In the genomic region with DNA sequence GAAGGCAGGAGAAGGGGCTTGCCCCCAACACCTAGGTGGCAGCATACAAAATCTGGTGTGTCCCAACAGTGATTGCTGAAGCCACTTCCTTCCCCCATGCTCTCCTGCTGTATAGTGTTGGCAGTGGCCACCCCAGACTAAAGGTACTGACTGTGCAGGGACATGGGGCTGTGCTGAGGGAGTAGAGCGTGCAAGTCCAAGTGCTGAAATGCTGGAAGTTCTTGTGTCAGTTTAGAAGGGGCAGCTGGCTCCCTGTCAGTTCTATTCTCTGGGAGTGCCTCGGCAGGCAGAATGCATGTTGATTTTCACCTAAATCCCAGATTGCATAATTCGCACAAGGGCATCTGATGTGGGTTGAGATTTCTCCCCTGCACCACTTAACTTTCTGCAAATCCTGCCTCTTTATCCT, we compare ENCODE assay signal across 19 cellular contexts.
A peak's percentile ranks its signal among the peaks of the same experiment; 100 is the strongest.
DNase-seq lines count a peak whose midpoint lies in the region; ATAC-seq and TF ChIP-seq lines count a peak whose summit lies in the region.
"Had no signal": no experiment of that assay in that cellular context is flagged by ENCODE, and none has a peak within 500 bp of the region (broad histone marks: within the 10 kb centered on the region; RNA-seq: fewer than 3 reads in every experiment).

No MANE protein-coding gene starts in this region.

- no peak overlapping the region for H3K9ac ChIP-seq in mammary epithelial cell (ENCODE audit: insufficient read depth, low read length)
- H3K9ac ChIP-seq in liver (ENCODE audit: low read depth in 1 of 2, low read length in 2 of 2): no peak overlapping the region
- H3K9ac ChIP-seq: BLaER1 had no signal

- CTCF ChIA-PET in mammary epithelial cell (lab: Charles Lee; ENCODE audit: low non-redundant PET): no interaction called here

- no TSS peak for BruUV-seq in mammary epithelial cell (replicated peaks; lab: Mats Ljungman, UMichigan)

- dilution Hi-C loops in mammary epithelial cell (cut with HindIII; ENCODE audit: low sequenced_read_pairs): no loop called here

- intact Hi-C loops in mammary epithelial cell (cut with micrococcal nuclease): loop anchor here (5.0 kb wide), 1 partner anchor 359 kb away; no protein-coding TSS in a partner anchor
- intact Hi-C loops in transverse colon (cut with DNase I; ENCODE audit: low total_unique reads): no loop called here

- in situ Hi-C loops in mammary epithelial cell (cut with MboI; ENCODE audit: low sequenced_read_pairs in 2 of 2): loop anchor here in 1 of 2 donors (25.0 kb wide), 1 partner anchor 359 kb away; no protein-coding TSS in a partner anchor
- in situ Hi-C loops in transverse colon (cut with MboI; ENCODE audit: low pct_ligation_motif_present in 1 of 4, low pct_unique_long_range_greater_than_20kb in 1 of 4, low sequenced_read_pairs in 3 of 4): no loop called here

- no peak for TF ChIP-seq POLR2A in transverse colon (IDR thresholded peaks at IDR 0.05)

- no peaks in the 10 kb centered on the region for H3K9me3 ChIP-seq in mammary epithelial cell (replicated peaks; ENCODE audit: insufficient read depth, low read length)
- peaks cover 0 to 7% (median 0%) of the 10 kb centered on the region in 4 donors for H3K9me3 ChIP-seq in liver (ENCODE audit: control insufficient read depth in 4 of 4, low read length in 3 of 4)
- H3K9me3 ChIP-seq in transverse colon: peaks cover 8% of the 10 kb centered on the region in 2 donors
- H3K9me3 ChIP-seq: ovary had no signal

- H3K79me2 ChIP-seq in mammary epithelial cell (ENCODE audit: insufficient read depth, low read length): no peaks in the 10 kb centered on the region

- ATAC-seq in GM18907 (IDR thresholded peaks at IDR 0.05; ENCODE audit: unreplicated experiment): no peak
- ATAC-seq: HCT116; stimulated activated memory B cell treated with anti-CD40 and anti-IgM and Interleukin-4, amounts not matched to agents 10 μg/mL and 1 μg/mL and 100 μg/mL, for 72 hours had no signal

- H3K36me3 ChIP-seq in mammary epithelial cell (ENCODE audit: insufficient read depth, low read length) (no peaks in the 10 kb centered on the region), liver (ENCODE audit: control insufficient read depth in 4 of 4, insufficient read depth in 3 of 4, low read depth in 1 of 4, low read length in 3 of 4) (no peaks in the 10 kb centered on the region), transverse colon (no peaks in the 10 kb centered on the region)
- H3K36me3 ChIP-seq: BLaER1, ovary, Peyer's patch, tibial nerve had no signal

- H4K20me1 ChIP-seq in mammary epithelial cell (ENCODE audit: insufficient read depth, low read length): no peaks in the 10 kb centered on the region
- H4K20me1 ChIP-seq: BLaER1 had no signal

- peak; percentile 67 for DNase-seq in NOMO-1 treated with DMSO at 0.1 percent for 48 hours (lab: John Stamatoyannopoulos, UW; ENCODE audit: unreplicated experiment)
- no peak for DNase-seq in mammary epithelial cell
- DNase-seq in transverse colon: no peak
- no peak for DNase-seq in NCI-H1694 (lab: John Stamatoyannopoulos, UW)
- DNase-seq in epidermal melanocyte (ENCODE audit: insufficient read length, low spot score): no peak
- DNase-seq in GM10266 (ENCODE audit: extremely low spot score): no peak
- DNase-seq: amygdala, DMS 273 treated with DMSO at 0.1 percent for 48 hours, kidney, NCI-H2029 treated with DMSO at 0.1 percent for 48 hours, NCI-H524, ovary, Peyer's patch had no signal

- WGBS in mammary epithelial cell (ENCODE audit: low coverage, missing lambda C conversion rate): 74% methylated on average over 3 of the region's 3 CpGs
- WGBS in liver: 35% methylated on average over 3 of the region's 3 CpGs
- WGBS in transverse colon (ENCODE audit: low coverage in 1 of 2), 2 donors: 79% methylated on average over 3 of the region's 3 CpGs; no CpG with 5 or more reads in 1 of the 2 donors

- H3K4me3 ChIP-seq in mammary epithelial cell (replicated peaks in 1 of 3; ENCODE audit: insufficient read depth in 1 of 3, low read depth in 2 of 3, low read length in 3 of 3): no peak overlapping the region
- no peak overlapping the region for H3K4me3 ChIP-seq in liver (ENCODE audit: low read depth in 1 of 3, low read length in 3 of 3)
- no peak overlapping the region for H3K4me3 ChIP-seq in transverse colon
- H3K4me3 ChIP-seq: BLaER1, ovary, Peyer's patch, tibial nerve had no signal

- H3K27me3 ChIP-seq in mammary epithelial cell (ENCODE audit: insufficient read depth, low read length): no peaks in the 10 kb centered on the region
- no peaks in the 10 kb centered on the region for H3K27me3 ChIP-seq in liver (ENCODE audit: control insufficient read depth in 4 of 4, insufficient read depth in 4 of 4, low read length in 3 of 4)
- H3K27me3 ChIP-seq in transverse colon: no peaks in the 10 kb centered on the region
- H3K27me3 ChIP-seq: BLaER1, ovary, Peyer's patch, tibial nerve had no signal

- peak; percentile 6 to 21 for TF ChIP-seq RAD21 in liver (IDR thresholded peaks at IDR 0.05)

- H3K4me1 ChIP-seq in mammary epithelial cell (ENCODE audit: insufficient read depth, low read length): peaks cover 30% of the 10 kb centered on the region
- H3K4me1 ChIP-seq in liver (ENCODE audit: control insufficient read depth in 4 of 4, insufficient read depth in 4 of 4, low read length in 3 of 4): peaks cover 8 to 40% (median 36%) of the 10 kb centered on the region in 4 donors
- peaks cover 0 to 8% (median 0%) of the 10 kb centered on the region in 4 donors for H3K4me1 ChIP-seq in transverse colon
- H3K4me1 ChIP-seq: BLaER1, Peyer's patch had no signal

- TF ChIP-seq CTCF in mammary epithelial cell (conservative IDR thresholded peaks at IDR 0.05 in 1 of 2, IDR thresholded peaks at IDR 0.05 in 1 of 2; ENCODE audit: extremely low read depth in 1 of 2, insufficient read depth in 1 of 2, low read depth in 1 of 2, low read length in 2 of 2): no peak
- TF ChIP-seq CTCF in liver (IDR thresholded peaks at IDR 0.05; ENCODE audit: low read depth, low read length, missing input control): no peak
- no peak for TF ChIP-seq CTCF in transverse colon (IDR thresholded peaks at IDR 0.05)
- no peak for TF ChIP-seq CTCF in GM10266 (IDR thresholded peaks at IDR 0.05; ENCODE audit: control insufficient read depth, insufficient read depth, low read depth, missing control alignments)

- H3K4me2 ChIP-seq in mammary epithelial cell (ENCODE audit: insufficient read depth, low read depth, low read length): peak overlapping the region; percentile 31
- H3K4me2 ChIP-seq: BLaER1 had no signal

- peak overlapping the region; percentile 23 for H3K27ac ChIP-seq in mammary epithelial cell (ENCODE audit: insufficient read depth, low read depth, low read length)
- H3K27ac ChIP-seq in liver (ENCODE audit: low read depth in 1 of 2, low read length in 2 of 2): peak overlapping the region in 1 of 2 donors; percentile 61
- peak overlapping the region in 3 of 4 donors; percentile 17 to 57 (median 45) for H3K27ac ChIP-seq in transverse colon
- H3K27ac ChIP-seq: BLaER1, ovary, Peyer's patch, tibial nerve had no signal

- no peak overlapping the region for H2AFZ ChIP-seq in mammary epithelial cell (ENCODE audit: low read depth, low read length)

- no peak for TF ChIP-seq EP300 in transverse colon (IDR thresholded peaks at IDR 0.05; ENCODE audit: low read depth)

TF ChIP-seq in liver, 16 proteins besides CTCF, POLR2A, EP300 and RAD21 (continues in another document):
- peak; percentile 39 for TF ChIP-seq YY1 (IDR thresholded peaks at IDR 0.05)
- TF ChIP-seq, protein P1, sequence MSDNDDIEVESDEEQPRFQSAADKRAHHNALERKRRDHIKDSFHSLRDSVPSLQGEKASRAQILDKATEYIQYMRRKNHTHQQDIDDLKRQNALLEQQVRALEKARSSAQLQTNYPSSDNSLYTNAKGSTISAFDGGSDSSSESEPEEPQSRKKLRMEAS (IDR thresholded peaks at IDR 0.05): peak; percentile 40
- TF ChIP-seq EGR1 (IDR thresholded peaks at IDR 0.05; ENCODE audit: low read depth in 2 of 2): no peak
- peak; percentile 72 to 90 for TF ChIP-seq RXRA (IDR thresholded peaks at IDR 0.05)
- TF ChIP-seq, protein P2, sequence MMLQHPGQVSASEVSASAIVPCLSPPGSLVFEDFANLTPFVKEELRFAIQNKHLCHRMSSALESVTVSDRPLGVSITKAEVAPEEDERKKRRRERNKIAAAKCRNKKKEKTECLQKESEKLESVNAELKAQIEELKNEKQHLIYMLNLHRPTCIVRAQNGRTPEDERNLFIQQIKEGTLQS (IDR thresholded peaks at IDR 0.05): no peak
- peak; percentile 74 for TF ChIP-seq FOXA2 (IDR thresholded peaks at IDR 0.05)
- peak in 1 of 2 donors; percentile 44 for TF ChIP-seq JUND (IDR thresholded peaks at IDR 0.05)
- TF ChIP-seq FOXA1 (IDR thresholded peaks at IDR 0.05): peak; percentile 67
- TF ChIP-seq NR2F2 (IDR thresholded peaks at IDR 0.05): no peak
- TF ChIP-seq SP1 (IDR thresholded peaks at IDR 0.05): peak; percentile 49
- no peak for TF ChIP-seq HNF4G (IDR thresholded peaks at IDR 0.05)
- no peak for TF ChIP-seq TAF1 (conservative IDR thresholded peaks at IDR 0.05)
- TF ChIP-seq, protein P3, sequence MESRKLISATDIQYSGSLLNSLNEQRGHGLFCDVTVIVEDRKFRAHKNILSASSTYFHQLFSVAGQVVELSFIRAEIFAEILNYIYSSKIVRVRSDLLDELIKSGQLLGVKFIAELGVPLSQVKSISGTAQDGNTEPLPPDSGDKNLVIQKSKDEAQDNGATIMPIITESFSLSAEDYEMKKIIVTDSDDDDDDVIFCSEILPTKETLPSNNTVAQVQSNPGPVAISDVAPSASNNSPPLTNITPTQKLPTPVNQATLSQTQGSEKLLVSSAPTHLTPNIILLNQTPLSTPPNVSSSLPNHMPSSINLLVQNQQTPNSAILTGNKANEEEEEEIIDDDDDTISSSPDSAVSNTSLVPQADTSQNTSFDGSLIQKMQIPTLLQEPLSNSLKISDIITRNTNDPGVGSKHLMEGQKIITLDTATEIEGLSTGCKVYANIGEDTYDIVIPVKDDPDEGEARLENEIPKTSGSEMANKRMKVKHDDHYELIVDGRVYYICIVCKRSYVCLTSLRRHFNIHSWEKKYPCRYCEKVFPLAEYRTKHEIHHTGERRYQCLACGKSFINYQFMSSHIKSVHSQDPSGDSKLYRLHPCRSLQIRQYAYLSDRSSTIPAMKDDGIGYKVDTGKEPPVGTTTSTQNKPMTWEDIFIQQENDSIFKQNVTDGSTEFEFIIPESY (IDR thresholded peaks at IDR 0.05): no peak
